Comparison of ENCODE assay signal across 17 cellular contexts in the genomic region with DNA sequence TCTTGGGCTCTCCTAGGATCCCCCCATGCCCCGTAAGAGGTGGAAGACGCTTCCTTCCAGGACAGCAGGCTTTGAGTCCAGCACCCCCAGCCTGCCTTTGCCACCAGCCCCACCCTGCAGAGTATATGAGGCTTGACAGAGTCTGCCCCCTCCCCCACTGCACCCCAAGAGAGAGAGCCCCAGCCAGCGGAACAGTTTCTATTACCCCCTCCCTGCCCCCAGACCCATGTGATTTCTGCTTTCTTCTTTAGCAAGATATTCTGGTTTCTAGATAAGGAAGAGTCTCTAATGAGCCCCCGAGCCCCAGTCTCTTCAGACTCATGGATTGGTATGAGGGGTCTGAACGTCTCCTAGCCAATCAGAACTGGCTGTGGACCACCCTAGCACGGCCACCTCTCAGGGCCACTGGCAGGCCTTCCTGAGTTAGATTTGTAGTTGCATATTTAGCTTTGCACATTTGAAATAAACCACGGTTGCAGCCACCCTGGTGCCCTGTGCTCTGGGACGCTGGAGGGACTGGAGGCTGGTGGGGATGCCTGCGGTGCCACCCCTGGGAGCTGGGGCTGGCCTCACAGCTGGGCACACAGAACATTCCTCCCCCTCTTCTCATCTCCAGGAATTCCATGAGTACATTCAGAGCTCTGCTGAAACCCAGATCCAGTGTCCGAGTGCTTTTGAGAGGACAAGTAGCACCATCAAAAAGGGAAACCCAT. TPM values are rescaled to one million over a fixed set of nuclear protein-coding genes. Genes with fewer than 3 reads are reported as not detected.
DNase-seq lines count a peak whose midpoint lies in the region; ATAC-seq and TF ChIP-seq lines count a peak whose summit lies in the region.
"Had no signal": no experiment of that assay in that cellular context is flagged by ENCODE, and none has a peak within 500 bp of the region (broad histone marks: within the 10 kb centered on the region; RNA-seq: fewer than 3 reads in every experiment).

No MANE protein-coding gene starts in this region.

- H3K4me1 Mint-ChIP-seq in CD14-positive monocyte (peaks cover 36% of the 10 kb centered on the region), neural progenitor cell (peaks cover 24% of the 10 kb centered on the region)
- H3K4me1 Mint-ChIP-seq in activated T-helper 17 cell treated with anti-CD3 and anti-CD28 coated beads, Interleukin-2, amount 50 U/mL, for 72 hours = peaks cover 10% of the 10 kb centered on the region

- DNase-seq in CD14-positive monocyte (ENCODE audit: low spot score) = no peak
- no peak for DNase-seq in neural progenitor cell (ENCODE audit: low spot score)
- DNase-seq in stimulated activated CD4-positive, alpha-beta T cell treated with anti-CD3 and anti-CD28 coated beads, Interleukin-4, amount 100 ng/mL, for 4 hours = no peak
- DNase-seq in NCI-H2227 treated with DMSO at 0.1 percent for 48 hours (lab: John Stamatoyannopoulos, UW) = no peak
- DNase-seq: ACHN; activated CD4-positive, alpha-beta T cell treated with anti-CD3 and anti-CD28 coated beads, Interleukin-2, amount 50 U/mL, for 4 hours; activated effector memory CD4-positive, alpha-beta T cell treated with anti-CD3 and anti-CD28 coated beads, Interleukin-2, amount 50 U/mL, for 16 hours; C1 segment of cervical spinal cord; dermis blood vessel endothelial cell; DMS153; MV-4-11; NCI-H526 treated with DMSO at 0.1 percent for 48 hours; nucleus accumbens; WERI-Rb-1 had no signal

- H3K27me3 ChIP-seq in neural progenitor cell = peaks cover 12% of the 10 kb centered on the region

- H3K4me3 ChIP-seq in HEK293 (ENCODE audit: low read depth, low read length) (no peak overlapping the region), neural progenitor cell (no peak overlapping the region)

- POLR2A ChIA-PET in HEK293 (lab: Yijun Ruan, JAX) = no interaction called here

- peaks cover 0 to 12% (median 2%) of the 10 kb centered on the region in 3 donors for H3K27me3 Mint-ChIP-seq in CD14-positive monocyte (ENCODE audit: low read depth in 3 of 3)
- H3K27me3 Mint-ChIP-seq in activated T-helper 17 cell treated with anti-CD3 and anti-CD28 coated beads, Interleukin-2, amount 50 U/mL, for 72 hours = no peaks in the 10 kb centered on the region
- H3K27me3 Mint-ChIP-seq in neural progenitor cell (ENCODE audit: insufficient read depth, low read depth) = peaks cover 4% of the 10 kb centered on the region

- H3K4me3 Mint-ChIP-seq in CD14-positive monocyte (peak overlapping the region in 1 of 2 donors; percentile 46), neural progenitor cell (peak overlapping the region; percentile 72)
- H3K4me3 Mint-ChIP-seq in activated T-helper 17 cell treated with anti-CD3 and anti-CD28 coated beads, Interleukin-2, amount 50 U/mL, for 72 hours = peak overlapping the region; percentile 74

- H3K27ac ChIP-seq in HEK293 (ENCODE audit: extremely low read depth, low read depth, low read length) (no peak overlapping the region), neural progenitor cell (no peak overlapping the region)
- H3K27ac ChIP-seq: WERI-Rb-1 had no signal

- peaks cover 13% of the 10 kb centered on the region for H4K20me1 ChIP-seq in neural progenitor cell (ENCODE audit: low read depth)

- peak overlapping the region in 5 of 7 donors; percentile 37 to 73 (median 58) for H3K27ac Mint-ChIP-seq in CD14-positive monocyte
- no peak overlapping the region for H3K27ac Mint-ChIP-seq in activated T-helper 17 cell treated with anti-CD3 and anti-CD28 coated beads, Interleukin-2, amount 50 U/mL, for 72 hours
- H3K27ac Mint-ChIP-seq in neural progenitor cell = no peak overlapping the region

- peaks cover 25% of the 10 kb centered on the region for H3F3A ChIP-seq in neural progenitor cell (ENCODE audit: low read depth)

- H3K36me3 Mint-ChIP-seq in CD14-positive monocyte = no peaks in the 10 kb centered on the region
- H3K36me3 Mint-ChIP-seq in activated T-helper 17 cell treated with anti-CD3 and anti-CD28 coated beads, Interleukin-2, amount 50 U/mL, for 72 hours (ENCODE audit: low read depth) = no peaks in the 10 kb centered on the region
- H3K36me3 Mint-ChIP-seq in neural progenitor cell = no peaks in the 10 kb centered on the region

- H3K9ac ChIP-seq in neural progenitor cell = no peak overlapping the region

- no peak overlapping the region for H3K4me2 ChIP-seq in neural progenitor cell

- H3K9me3 ChIP-seq in HEK293 (ENCODE audit: control insufficient read depth, insufficient read depth, low read depth, low read length) = no peaks in the 10 kb centered on the region
- no peaks in the 10 kb centered on the region for H3K9me3 ChIP-seq in neural progenitor cell (ENCODE audit: low read depth)

- H3K9me3 Mint-ChIP-seq in CD14-positive monocyte = no peaks in the 10 kb centered on the region
- no peaks in the 10 kb centered on the region for H3K9me3 Mint-ChIP-seq in activated T-helper 17 cell treated with anti-CD3 and anti-CD28 coated beads, Interleukin-2, amount 50 U/mL, for 72 hours
- no peaks in the 10 kb centered on the region for H3K9me3 Mint-ChIP-seq in neural progenitor cell

- intact Hi-C loops in CD14-positive monocyte (cut with micrococcal nuclease) = loop anchor here (10.0 kb wide), 2 partner anchors 171 to 181 kb away; partner anchors contain the start of genes ALKBH4 (in 1 of the 2) and LRWD1 (in 1 of the 2)

- H2AFZ ChIP-seq in neural progenitor cell (replicated peaks) = no peak overlapping the region

- ATAC-seq in activated T-helper 17 cell treated with anti-CD3 and anti-CD28 coated beads, Interleukin-2, amount 50 U/mL, for 72 hours (replicated peaks) = no peak
- no peak for ATAC-seq in GM19035 (IDR thresholded peaks at IDR 0.05; ENCODE audit: unreplicated experiment)

- H3K4me1 ChIP-seq in HEK293 (ENCODE audit: control insufficient read depth, insufficient read depth, low read length) (no peaks in the 10 kb centered on the region; the same call in 1 of the 2 replicates), neural progenitor cell (peaks cover 24% of the 10 kb centered on the region)

- no peaks in the 10 kb centered on the region for H3K36me3 ChIP-seq in HEK293 (ENCODE audit: control insufficient read depth in 2 of 2, insufficient read depth in 1 of 2, low read length in 2 of 2)
- H3K36me3 ChIP-seq in neural progenitor cell = no peaks in the 10 kb centered on the region
- H3K36me3 ChIP-seq: WERI-Rb-1 had no signal

- no peak for TF ChIP-seq CTCF in CD14-positive monocyte (IDR thresholded peaks at IDR 0.05)
- TF ChIP-seq CTCF in HEK293 (tag by site-specific recombination; IDR thresholded peaks at IDR 0.05) = no peak
- no peak for TF ChIP-seq CTCF in neural progenitor cell (IDR thresholded peaks at IDR 0.05)

- CTCF ChIA-PET in HEK293 (lab: Yijun Ruan, JAX) = interaction anchor here (0.6 kb wide), 1 partner anchor 10 kb away, joined by 4 read pairs; no protein-coding TSS in a partner anchor

- H3K79me2 ChIP-seq in neural progenitor cell (ENCODE audit: low read depth) = no peaks in the 10 kb centered on the region

TF ChIP-seq in HEK293, 187 proteins besides CTCF, POLR2A, EP300 and RAD21:
- TF ChIP-seq ZFP41 (tag by site-specific recombination; IDR thresholded peaks at IDR 0.05; ENCODE audit: borderline replicate concordance) (no peak), ZIC2 (tag by site-specific recombination; IDR thresholded peaks at IDR 0.05) (peak; percentile 63), PRDM4 (tag by site-specific recombination; IDR thresholded peaks at IDR 0.05) (peak; percentile 67; the same call in 1 of the 2 replicates), ZNF114 (tag by site-specific recombination; IDR thresholded peaks at IDR 0.05) (no peak), ZNF776 (tag by site-specific recombination; IDR thresholded peaks at IDR 0.05; ENCODE audit: borderline replicate concordance) (no peak), ZNF221 (tag by site-specific recombination; IDR thresholded peaks at IDR 0.05; ENCODE audit: borderline replicate concordance) (no peak), ZNF747 (tag by site-specific recombination; IDR thresholded peaks at IDR 0.05) (no peak), ZNF830 (tag by site-specific recombination; IDR thresholded peaks at IDR 0.05; ENCODE audit: low read depth) (no peak), ZNF473 (tag by site-specific recombination; IDR thresholded peaks at IDR 0.05) (no peak), ZNF202 (tag by site-specific recombination; IDR thresholded peaks at IDR 0.05; ENCODE audit: borderline replicate concordance) (no peak)
TF ChIP-seq in HEK293: peak in this region for 2.

RNA-seq across cellular contexts. Expression of gene SH2B2, which starts 3.0 kb away (rescaled TPM):
- polyA plus RNA-seq in CD14-positive monocyte = 1 to 10 TPM; 3.8 to 4.7 TPM
- total RNA-seq in activated T-helper 17 cell treated with anti-CD3 and anti-CD28 coated beads, Interleukin-2, amount 50 U/mL, for 72 hours = 10 to 100 TPM in 1 of 2 donors, 1 to 10 TPM in 1; 1.7 to 14.2 TPM
- total RNA-seq in neural progenitor cell (ENCODE audit: low replicate concordance) = 2.0 and 15.1 TPM in 2 replicates

Comparison
In these comparisons a context has a peak if more than half of its experiments do, and no peak if none do; other contexts are left out.
1. H3K27ac Mint-ChIP-seq: peak in CD14-positive monocyte (5 of 7); none in activated T-helper 17 cell treated with anti-CD3 and anti-CD28 coated beads, Interleukin-2, amount 50 U/mL, for 72 hours (single experiment) and neural progenitor cell (single experiment).